ENCODE assay signal across 8 cellular contexts in the genomic region with DNA sequence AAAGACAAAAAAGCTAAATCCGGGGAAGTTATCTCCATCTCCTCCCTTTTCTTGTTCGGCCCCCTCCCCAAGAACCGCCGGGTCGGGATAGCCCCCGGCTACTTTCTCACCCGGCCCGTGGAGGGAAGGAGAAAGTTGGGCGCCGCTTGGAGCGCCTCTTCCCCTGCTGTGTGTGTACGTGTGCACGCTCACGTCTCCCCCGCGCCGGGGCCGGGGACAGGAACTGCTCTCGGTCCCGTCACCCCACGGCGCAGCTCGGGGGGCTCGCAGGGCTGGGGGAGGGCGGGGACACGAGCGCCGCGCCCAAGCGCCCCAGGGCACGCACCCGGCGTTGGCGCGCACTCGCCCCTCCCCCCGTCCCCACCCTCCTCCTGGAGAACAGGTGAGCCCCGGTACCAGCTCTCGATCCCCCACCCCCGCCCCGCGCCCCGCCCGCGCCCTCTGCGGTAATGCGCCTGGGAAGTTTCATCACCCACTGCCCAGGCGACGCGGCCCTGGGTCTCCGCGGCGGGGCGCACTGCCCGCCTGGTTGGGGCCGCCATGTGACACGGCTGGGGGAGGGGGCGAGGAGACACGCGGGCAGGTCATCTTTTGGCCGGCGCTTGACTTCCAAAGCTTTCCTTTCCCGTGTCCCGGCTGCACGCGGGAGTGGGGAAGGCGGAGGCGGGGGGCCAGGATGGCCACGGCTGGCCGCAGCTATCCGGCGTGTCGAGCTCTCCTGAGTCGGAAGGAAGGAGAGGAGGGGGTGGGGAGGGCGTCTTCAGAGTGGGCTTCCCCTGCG. TPM values are rescaled to one million over a fixed set of nuclear protein-coding genes. Genes with fewer than 3 reads are reported as not detected.
A peak's percentile ranks its signal among the peaks of the same experiment; 100 is the strongest.
DNase-seq lines count a peak whose midpoint lies in the region; ATAC-seq, FAIRE-seq and TF ChIP-seq lines count a peak whose summit lies in the region.

No MANE protein-coding gene starts in this region.

- no peak overlapping the region for H3K27ac ChIP-seq in GM12878 (ENCODE audit: control insufficient read depth, insufficient read depth)
- H3K27ac ChIP-seq in mesodermal cell (ENCODE audit: low read depth, low read length, severe bottlenecking), result peak overlapping the region; percentile 57
- H3K27ac ChIP-seq in urinary bladder (ENCODE audit: low read depth), result no peak overlapping the region
- H3K27ac ChIP-seq in Karpas-422 (ENCODE audit: low read length), result no peak overlapping the region

- peak; percentile 55; the same call in 1 of the 2 replicates for TF ChIP-seq POLR2A in GM12878 (IDR thresholded peaks at IDR 0.05; ENCODE audit: low read depth, low read length)

- H3K27me3 ChIP-seq in GM12878 (replicated peaks in 1 of 2; ENCODE audit: control insufficient read depth in 2 of 2, insufficient read depth in 2 of 2, low read length in 1 of 2) (peaks cover 2 to 4% of the 10 kb centered on the region in 2 experiments; a peak in 2 of 4 replicates), Karpas-422 (ENCODE audit: low read length) (no peaks in the 10 kb centered on the region)

- no peak overlapping the region for H2AFZ ChIP-seq in GM12878 (ENCODE audit: control insufficient read depth, low read depth, low read length)
- H2AFZ ChIP-seq in Karpas-422 (ENCODE audit: low read length), result no peak overlapping the region

- H3K79me2 ChIP-seq in GM12878 (ENCODE audit: control insufficient read depth, insufficient read depth, low read length), result peaks cover 12% of the 10 kb centered on the region
- no peaks in the 10 kb centered on the region for H3K79me2 ChIP-seq in Karpas-422 (ENCODE audit: low read length)

- no peaks in the 10 kb centered on the region for H4K20me1 ChIP-seq in GM12878 (ENCODE audit: control insufficient read depth, insufficient read depth)
- no peaks in the 10 kb centered on the region for H4K20me1 ChIP-seq in Karpas-422 (ENCODE audit: insufficient read depth, low read depth, low read length)

- TF ChIP-seq RAD21 in GM12878 (IDR thresholded peaks at IDR 0.05; ENCODE audit: insufficient read depth, low read depth, low read length), result no peak

- BruUV-seq in GM12878 (replicated peaks; lab: Mats Ljungman, UMichigan), result no TSS peak

- intact Hi-C loops in GM12878 (cut with micrococcal nuclease; ENCODE audit: unreplicated experiment), result loop anchor here (5.0 kb wide), 1 partner anchor 492 kb away; no protein-coding TSS in a partner anchor

- TF ChIP-seq EP300 in GM12878 (IDR thresholded peaks at IDR 0.05; ENCODE audit: borderline replicate concordance in 1 of 2, control insufficient read depth in 1 of 2, low read depth in 2 of 2, low read length in 2 of 2), result no peak

- TF ChIP-seq CTCF in GM12878 (IDR thresholded peaks at IDR 0.05 in 2 of 3, conservative IDR thresholded peaks at IDR 0.05 in 1 of 3; ENCODE audit: control insufficient read depth in 2 of 3, extremely low read depth in 1 of 3, insufficient read depth in 1 of 3, low read depth in 3 of 3, low read length in 3 of 3), result peak in 1 of 3 experiments; percentile 12; a peak in 2 of 6 replicates

- H3K9me3 ChIP-seq in GM12878 (replicated peaks; ENCODE audit: control insufficient read depth, insufficient read depth, low read length) (no peaks in the 10 kb centered on the region; the same call in none of the 3 replicates), mesodermal cell (ENCODE audit: control insufficient read depth, low read length) (no peaks in the 10 kb centered on the region), Karpas-422 (ENCODE audit: low read length) (no peaks in the 10 kb centered on the region)

- CTCF ChIA-PET in GM12878 (lab: Yijun Ruan, JAX), result interaction anchor here (3.1 to 6.9 kb wide), 2 partner anchors 35 to 349 kb away, joined by 22 to 79 read pairs; no protein-coding TSS in a partner anchor

- no peaks in the 10 kb centered on the region for H3K9me2 ChIP-seq in Karpas-422 (replicated peaks; ENCODE audit: insufficient read depth, low read length)

- DNase-seq in DMS53 (lab: John Stamatoyannopoulos, UW) (peak; percentile 81), NCI-H146 treated with DMSO at 0.1 percent for 48 hours (lab: John Stamatoyannopoulos, UW; ENCODE audit: unreplicated experiment) (peak; percentile 21), GM12878 (ENCODE audit: low read depth, low spot score) (peak; percentile 25), NCI-H2227 (lab: John Stamatoyannopoulos, UW; ENCODE audit: unreplicated experiment) (no peak), Karpas-422 (no peak)

- H3K4me3 ChIP-seq in GM12878 (peak overlapping the region; percentile 70), mesodermal cell (ENCODE audit: extremely low read depth, insufficient read depth, low read length, poor library complexity, severe bottlenecking) (peak overlapping the region; percentile 64), urinary bladder (ENCODE audit: low read depth, low read length) (peak overlapping the region; percentile 38), Karpas-422 (ENCODE audit: low read length) (no peak overlapping the region)

- RAD21 ChIA-PET in GM12878 (lab: Charles Lee; ENCODE audit: unreplicated experiment), result interaction anchor here (1.2 to 1.4 kb wide), 2 partner anchors 34 to 346 kb away, joined by 4 read pairs; a partner anchor contains a TSS

- POLR2A ChIA-PET in GM12878 (lab: Charles Lee), result interaction anchor here (0.8 kb wide), 1 partner anchor 272 kb away, joined by 3 read pairs; no protein-coding TSS in a partner anchor

- H3K4me1 ChIP-seq in GM12878 (ENCODE audit: control insufficient read depth, insufficient read depth, low read length) (no peaks in the 10 kb centered on the region; the same call in 1 of the 2 replicates), mesodermal cell (ENCODE audit: control insufficient read depth, insufficient read depth, low read length, poor library complexity, severe bottlenecking) (peaks cover 15% of the 10 kb centered on the region), urinary bladder (ENCODE audit: insufficient read depth) (no peaks in the 10 kb centered on the region), Karpas-422 (ENCODE audit: low read length) (no peaks in the 10 kb centered on the region)

- 25% methylated on average over 37 of the region's 76 CpGs for WGBS in GM12878 (ENCODE audit: insufficient coverage, insufficient replicate concordance, low lambda C conversion rate, missing lambda C conversion rate)
- WGBS in mesodermal cell (ENCODE audit: insufficient coverage in 2 of 2), 2 experiments, result 0 to 1% methylated on average over 24 to 34 of the region's 76 CpGs
- WGBS in urinary bladder, result 6% methylated on average over 76 of the region's 76 CpGs

- SMC1A ChIA-PET in GM12878 (lab: Charles Lee; ENCODE audit: uncharacterized antibody, unreplicated experiment), result interaction anchor here (1.2 to 3.9 kb wide), 2 partner anchors 36 to 348 kb away, joined by 3 to 29 read pairs; no protein-coding TSS in a partner anchor

- no peak for FAIRE-seq in GM12878 (lab: Jason Lieb, UNC)

- peak overlapping the region; percentile 6; the same call in 1 of the 2 replicates for H3K4me2 ChIP-seq in GM12878 (ENCODE audit: control insufficient read depth, insufficient read depth)
- H3K4me2 ChIP-seq in Karpas-422 (ENCODE audit: low read depth, low read length, poor library complexity, severe bottlenecking), result no peak overlapping the region

- H3K9ac ChIP-seq in GM12878 (ENCODE audit: control insufficient read depth, insufficient read depth, low read length), result peak overlapping the region; percentile 60
- no peak overlapping the region for H3K9ac ChIP-seq in Karpas-422 (ENCODE audit: low read length)

- in situ Hi-C loops in GM12878 (cut with MboI), result loop anchor here (5.0 kb wide), 2 partner anchors 37 to 347 kb away; a partner anchor contains a TSS

- ATAC-seq in GM21447 (IDR thresholded peaks at IDR 0.05; ENCODE audit: unreplicated experiment) (peak; percentile 31), GM12878 (no peak; the same call in 2 of the 3 replicates)

- H3K36me3 ChIP-seq in GM12878 (ENCODE audit: control insufficient read depth in 2 of 2, insufficient read depth in 2 of 2, low read length in 1 of 2), result no peaks in the 10 kb centered on the region
- H3K36me3 ChIP-seq in mesodermal cell (ENCODE audit: control insufficient read depth, insufficient read depth, low read length), result peaks cover 12% of the 10 kb centered on the region
- H3K36me3 ChIP-seq in urinary bladder (ENCODE audit: insufficient read depth), result no peaks in the 10 kb centered on the region
- H3K36me3 ChIP-seq in Karpas-422 (ENCODE audit: insufficient read depth, low read length), result no peaks in the 10 kb centered on the region

TF ChIP-seq in GM12878, 131 proteins besides CTCF, POLR2A, EP300 and RAD21 (continues in another document):
- TF ChIP-seq HDAC6 (IDR thresholded peaks at IDR 0.05; ENCODE audit: unreplicated experiment), result peak; percentile 62
- TF ChIP-seq, protein P1, sequence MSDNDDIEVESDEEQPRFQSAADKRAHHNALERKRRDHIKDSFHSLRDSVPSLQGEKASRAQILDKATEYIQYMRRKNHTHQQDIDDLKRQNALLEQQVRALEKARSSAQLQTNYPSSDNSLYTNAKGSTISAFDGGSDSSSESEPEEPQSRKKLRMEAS (IDR thresholded peaks at IDR 0.05; ENCODE audit: low read depth, low read length), result peak; percentile 35; the same call in 1 of the 2 replicates
- peak in 1 of 2 experiments; percentile 46; a peak in 1 of 4 replicates for TF ChIP-seq BHLHE40 (IDR thresholded peaks at IDR 0.05; ENCODE audit: borderline replicate concordance in 1 of 2, low read depth in 2 of 2, low read length in 1 of 2)

RNA-seq across cellular contexts. Expression of a gene that starts 1.3 kb away (rescaled TPM):
- total RNA-seq in GM12878 (2013; cell fraction: nucleolus; rRNA removed), result 24.5 and 26.4 TPM in 2 replicates
- 2.0 and 3.4 TPM in 2 replicates for total RNA-seq in GM12878 (2014; rRNA removed)
- 1.7 and 1.8 TPM in 2 replicates for total RNA-seq in GM12878 (2014; rRNA removed; fragmentation: Illumina TruSeq; extraction: Trizol)
- total RNA-seq in GM12878 (2021), result 3.5 and 3.7 TPM in 2 replicates
- polyA plus RNA-seq in GM12878 (2011; ENCODE audit: low read depth), result 2.1 TPM
- 1.1 and 1.2 TPM in 2 replicates for polyA plus RNA-seq in GM12878 (2011; rRNA removed)
- polyA plus RNA-seq in GM12878 (2011; cell fraction: cytosol; rRNA removed), result 0.62 and 1.5 TPM in 2 replicates
- 2.4 and 4.0 TPM in 2 replicates for polyA plus RNA-seq in GM12878 (2011; cell fraction: nucleus; rRNA removed)
- polyA plus RNA-seq in GM12878 (2012), result 5.0 and 6.0 TPM in 2 replicates
- 1.5 and 2.0 TPM in 2 replicates for polyA plus RNA-seq in GM12878 (2014; fragmentation: Illumina TruSeq; extraction: Trizol)
- polyA plus RNA-seq in GM12878 (2014; fragmentation: Nextera tagmentation; extraction: Ambion mirVana), result under 1 TPM; 0.05 to 0.13 TPM
- 3.2 and 4.8 TPM in 2 replicates for polyA plus RNA-seq in GM12878 (2014; rRNA removed)
- 1 to 10 TPM; 2.6 to 4.4 TPM for polyA plus RNA-seq in GM12878 (2016; fragmentation: Nextera tagmentation; extraction: Ambion mirVana)
- polyA minus RNA-seq in GM12878 (2011; rRNA and poly(A)+ RNA removed), result 0.51 and 0.98 TPM in 2 replicates
- polyA minus RNA-seq in GM12878 (2011; cell fraction: cytosol; rRNA and poly(A)+ RNA removed), result 0.67 and 3.0 TPM in 2 replicates
- 1.6 and 1.9 TPM in 2 replicates for polyA minus RNA-seq in GM12878 (2011; cell fraction: nucleus; rRNA and poly(A)+ RNA removed)
- polyA plus RNA-seq in mesodermal cell (2013, experiment 1 of 2), result 17.1 TPM
- polyA plus RNA-seq in mesodermal cell (2013, experiment 2 of 2), result 17.3 TPM
- total RNA-seq in urinary bladder, result 3.4 TPM
- polyA plus RNA-seq in urinary bladder, result 8.9 TPM
- not detected in 2 replicates for total RNA-seq in Karpas-422 (2014; rRNA removed; shearing (Covaris generic); ENCODE audit: low replicate concordance)

Comparison
In these comparisons a context has a peak if more than half of its experiments do, and no peak if none do; other contexts are left out.
1. DNase-seq: peak in DMS53 (single experiment), NCI-H146 treated with DMSO at 0.1 percent for 48 hours (single experiment) and GM12878 (single experiment); none in NCI-H2227 (single experiment) and Karpas-422 (single experiment).